ENCODE assay signal across 6 cellular contexts in the genomic region with DNA sequence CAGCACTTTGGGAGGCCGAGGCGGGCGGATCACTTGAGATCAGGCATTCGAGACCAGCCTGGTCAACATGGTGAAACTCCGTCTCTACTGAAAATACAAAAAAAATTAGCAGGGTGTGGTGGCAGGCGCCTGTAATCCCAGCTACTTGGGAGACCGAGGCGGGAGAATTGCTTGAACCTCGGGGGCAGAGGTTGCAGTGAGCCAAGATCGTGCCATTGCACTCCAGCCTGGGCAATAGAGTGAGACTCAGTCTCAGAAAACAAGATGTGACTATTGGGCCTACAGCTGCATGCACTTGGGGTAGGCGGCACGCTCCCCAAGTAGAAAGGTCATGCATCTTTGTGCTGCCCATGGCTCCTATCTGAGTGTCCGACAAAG. TPM values are rescaled to one million over a fixed set of nuclear protein-coding genes. Genes with fewer than 3 reads are reported as not detected.
"Had no signal": no experiment of that assay in that cellular context is flagged by ENCODE, and none has a peak within 500 bp of the region (broad histone marks: within the 10 kb centered on the region; RNA-seq: fewer than 3 reads in every experiment).

No MANE protein-coding gene starts in this region.

RNA-seq across cellular contexts. Expression of gene KBTBD13, which starts 17.2 kb away (rescaled TPM):
- total RNA-seq: HT-29, LHCN-M2, MCF 10A, OCI-LY7, PC-3, SK-MEL-5 had no signal

RNA-seq across cellular contexts. Expression of gene RASL12, which starts 26.0 kb away (rescaled TPM):
- total RNA-seq: HT-29, LHCN-M2, MCF 10A, OCI-LY7, PC-3, SK-MEL-5 had no signal

RNA-seq across cellular contexts. Expression of gene SLC51B, which starts 48.6 kb away (rescaled TPM):
- total RNA-seq: MCF 10A, OCI-LY7, PC-3 had no signal
